In the genomic region with DNA sequence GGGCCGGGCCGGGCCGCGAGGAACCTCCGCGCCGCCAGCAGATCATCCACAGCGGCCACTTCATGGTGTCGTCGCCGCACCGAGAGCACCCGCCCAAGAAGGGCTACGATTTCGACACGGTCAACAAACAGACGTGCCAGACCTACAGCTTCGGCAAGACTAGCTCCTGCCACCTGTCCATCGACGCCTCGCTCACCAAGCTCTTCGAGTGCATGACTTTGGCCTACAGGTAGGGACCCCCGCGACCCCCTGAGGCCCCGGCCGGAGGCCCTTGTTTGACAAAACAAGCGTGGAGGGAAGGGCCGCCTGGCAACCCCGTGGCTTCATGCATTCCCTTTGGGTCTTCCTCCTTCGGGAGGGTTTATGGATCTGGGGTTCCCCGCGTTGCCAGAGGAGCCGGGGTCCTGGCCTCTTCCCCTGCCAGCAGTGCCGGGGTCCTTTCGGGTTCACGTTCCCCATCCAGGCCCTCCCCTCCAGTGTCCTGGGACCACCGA, we compare ENCODE assay signal across 9 cellular contexts. TPM values are rescaled to one million over a fixed set of nuclear protein-coding genes. Genes with fewer than 3 reads are reported as not detected.
DNase-seq lines count a peak whose midpoint lies in the region; FAIRE-seq and TF ChIP-seq lines count a peak whose summit lies in the region.
"Had no signal": no experiment of that assay in that cellular context is flagged by ENCODE, and none has a peak within 500 bp of the region (broad histone marks: within the 10 kb centered on the region; RNA-seq: fewer than 3 reads in every experiment).

No MANE protein-coding gene starts in this region.

- H3K27me3 Mint-ChIP-seq in activated naive CD4-positive, alpha-beta T cell treated with anti-CD3 and anti-CD28 coated beads, Interleukin-2, amount 10 ng/mL, durations not matched to agents 7 days and 5 days = peaks cover 3% of the 10 kb centered on the region

- no peak for TF ChIP-seq POLR2A in GM12892 (IDR thresholded peaks at IDR 0.05; ENCODE audit: low read depth, low read length)

- H3K9ac ChIP-seq in Loucy (ENCODE audit: low read depth, low read length, poor library complexity, severe bottlenecking) = peak overlapping the region; percentile 83

- no peaks in the 10 kb centered on the region for H3K9me3 Mint-ChIP-seq in activated naive CD4-positive, alpha-beta T cell treated with anti-CD3 and anti-CD28 coated beads, Interleukin-2, amount 10 ng/mL, durations not matched to agents 7 days and 5 days

- H3K4me3 ChIP-seq in Loucy (ENCODE audit: low read length, poor library complexity, severe bottlenecking) (peak overlapping the region; percentile 74), skeletal muscle cell (ENCODE audit: low read depth, low read length) (peak overlapping the region; percentile 90)

- peaks cover 4% of the 10 kb centered on the region; the same call in 1 of the 2 replicates for H3F3A ChIP-seq in Loucy (ENCODE audit: low read depth)

- FAIRE-seq in D721Med (lab: Jason Lieb, UNC) (no peak), GM12892 (lab: Jason Lieb, UNC) (no peak)
- FAIRE-seq: A204.1 had no signal

- H3K79me2 ChIP-seq in Loucy (ENCODE audit: insufficient read depth, low read length) = peaks cover 52% of the 10 kb centered on the region

- peak overlapping the region; percentile 95 for H3K4me2 ChIP-seq in Loucy (ENCODE audit: low read depth, low read length, poor library complexity, severe bottlenecking)

- peaks cover 37% of the 10 kb centered on the region for H4K20me1 ChIP-seq in Loucy (ENCODE audit: insufficient read depth, low read length, poor library complexity, severe bottlenecking)

- peaks cover 42% of the 10 kb centered on the region for H3K4me1 ChIP-seq in Loucy (ENCODE audit: insufficient read depth, low read length, poor library complexity, severe bottlenecking)

- no peaks in the 10 kb centered on the region for H3K36me3 ChIP-seq in Loucy (ENCODE audit: insufficient read depth, low read length)

- H3K9me3 ChIP-seq in Loucy (ENCODE audit: insufficient read depth, low read depth, low read length) = no peaks in the 10 kb centered on the region

- H3K27ac Mint-ChIP-seq in activated naive CD4-positive, alpha-beta T cell treated with anti-CD3 and anti-CD28 coated beads, Interleukin-2, amount 10 ng/mL, durations not matched to agents 7 days and 5 days = peak overlapping the region; percentile 91

- peaks cover 56% of the 10 kb centered on the region for H3K4me1 Mint-ChIP-seq in activated naive CD4-positive, alpha-beta T cell treated with anti-CD3 and anti-CD28 coated beads, Interleukin-2, amount 10 ng/mL, durations not matched to agents 7 days and 5 days

- no peaks in the 10 kb centered on the region for H3K27me3 ChIP-seq in Loucy (ENCODE audit: insufficient read depth, low read length, poor library complexity, severe bottlenecking)

- CTCF ChIA-PET in activated naive CD4-positive, alpha-beta T cell treated with anti-CD3 and anti-CD28 coated beads, Interleukin-2, amount 10 ng/mL, durations not matched to agents 7 days and 5 days (lab: Charles Lee) = interaction anchor here (1.8 to 5.8 kb wide), 2 partner anchors 10 to 44 kb away, joined by 6 to 39 read pairs; no protein-coding TSS in a partner anchor

- H3K4me3 Mint-ChIP-seq in activated naive CD4-positive, alpha-beta T cell treated with anti-CD3 and anti-CD28 coated beads, Interleukin-2, amount 10 ng/mL, durations not matched to agents 7 days and 5 days = peak overlapping the region; percentile 99

- no peaks in the 10 kb centered on the region for H3K9me2 ChIP-seq in Loucy (replicated peaks; ENCODE audit: low read depth, low read length)

- H3K36me3 Mint-ChIP-seq in activated naive CD4-positive, alpha-beta T cell treated with anti-CD3 and anti-CD28 coated beads, Interleukin-2, amount 10 ng/mL, durations not matched to agents 7 days and 5 days = peaks cover 28% of the 10 kb centered on the region

- DNase-seq in DMS 273 (lab: John Stamatoyannopoulos, UW; ENCODE audit: unreplicated experiment) = peak; percentile 57
- no peak for DNase-seq in DMS 273 treated with DMSO at 0.1 percent for 48 hours (lab: John Stamatoyannopoulos, UW)
- peak; percentile 47 for DNase-seq in activated naive CD4-positive, alpha-beta T cell treated with anti-CD3 and anti-CD28 coated beads, Interleukin-2, amount 10 ng/mL, durations not matched to agents 7 days and 5 days
- DNase-seq in hepatic stellate cell (ENCODE audit: low spot score) = peak; percentile 24
- DNase-seq in skeletal muscle cell (ENCODE audit: low read depth) = no peak
- no peak for DNase-seq in D721Med (ENCODE audit: insufficient read length, low spot score)
- no peak for DNase-seq in GM12892 (ENCODE audit: insufficient read length)

- TF ChIP-seq CTCF in Loucy (conservative IDR thresholded peaks at IDR 0.05; ENCODE audit: low read length) (no peak), D721Med (IDR thresholded peaks at IDR 0.05; ENCODE audit: insufficient read depth, missing control alignments) (no peak)

- no peak overlapping the region for H2AFZ ChIP-seq in Loucy (ENCODE audit: low read length)

RNA-seq across cellular contexts. Expression of a gene that starts 0.5 kb away (rescaled TPM):
- 4.2 TPM for polyA plus RNA-seq in GM12892 (2012; ENCODE audit: missing spikeins)

RNA-seq across cellular contexts. Expression of a gene that starts 57.4 kb away (rescaled TPM):
- polyA plus RNA-seq in GM12892 (2012; ENCODE audit: missing spikeins) = 6.7 TPM

Comparison
In these comparisons a context has a peak if more than half of its experiments do, and no peak if none do; other contexts are left out.
1. DNase-seq: peak in DMS 273 (single experiment), activated naive CD4-positive, alpha-beta T cell treated with anti-CD3 and anti-CD28 coated beads, Interleukin-2, amount 10 ng/mL, durations not matched to agents 7 days and 5 days (single experiment) and hepatic stellate cell (single experiment); none in DMS 273 treated with DMSO at 0.1 percent for 48 hours (single experiment), skeletal muscle cell (single experiment), D721Med (single experiment) and GM12892 (single experiment).